16 cellular contexts compared by ENCODE assay signal in genomic region chr18:67520276-67521035, GRCh38. TPM values are rescaled to one million over a fixed set of nuclear protein-coding genes. Genes with fewer than 3 reads are reported as not detected.
A peak's percentile ranks its signal among the peaks of the same experiment; 100 is the strongest.
DNase-seq lines count a peak whose midpoint lies in the region; TF ChIP-seq lines count a peak whose summit lies in the region.
"Had no signal": no experiment of that assay in that cellular context is flagged by ENCODE, and none has a peak within 500 bp of the region (broad histone marks: within the 10 kb centered on the region; RNA-seq: fewer than 3 reads in every experiment).

No MANE protein-coding gene starts in this region.

- no peaks in the 10 kb centered on the region for H3K36me3 Mint-ChIP-seq in neural progenitor cell
- no peaks in the 10 kb centered on the region for H3K36me3 Mint-ChIP-seq in T-helper 2 cell treated with Interferon-gamma antibody and Interleukin-4, amounts not matched to agents 5 μg/mL and 100 μg/mL, for 36 hours (ENCODE audit: low read depth)
- H3K36me3 Mint-ChIP-seq: activated CD4-positive, alpha-beta memory T cell treated with anti-CD3 and anti-CD28 coated beads for 36 hours had no signal

- H3K4me3 Mint-ChIP-seq in neural progenitor cell, result no peak overlapping the region
- no peak overlapping the region for H3K4me3 Mint-ChIP-seq in T-helper 2 cell treated with Interferon-gamma antibody and Interleukin-4, amounts not matched to agents 5 μg/mL and 100 μg/mL, for 36 hours
- H3K4me3 Mint-ChIP-seq: activated CD4-positive, alpha-beta memory T cell treated with anti-CD3 and anti-CD28 coated beads for 36 hours had no signal

- H3K27ac ChIP-seq in SK-N-MC, result peak overlapping the region; percentile 67; the same call in 1 of the 2 replicates
- H3K27ac ChIP-seq in neural progenitor cell, result no peak overlapping the region

- H3K4me3 ChIP-seq in AG09309 (ENCODE audit: control insufficient read depth, low read depth, low read length) (no peak overlapping the region), SK-N-MC (no peak overlapping the region; the same call in 1 of the 2 replicates), skeletal muscle cell (ENCODE audit: low read depth, low read length) (no peak overlapping the region), neural progenitor cell (no peak overlapping the region)
- H3K4me3 ChIP-seq: dorsolateral prefrontal cortex had no signal

- no peaks in the 10 kb centered on the region for H3K36me3 ChIP-seq in SK-N-MC (ENCODE audit: insufficient read depth, low read length)
- no peaks in the 10 kb centered on the region for H3K36me3 ChIP-seq in neural progenitor cell

- H4K20me1 ChIP-seq in neural progenitor cell (ENCODE audit: low read depth), result no peaks in the 10 kb centered on the region

- H3K4me1 Mint-ChIP-seq in neural progenitor cell, result peaks cover 21% of the 10 kb centered on the region
- peaks cover 8% of the 10 kb centered on the region for H3K4me1 Mint-ChIP-seq in T-helper 2 cell treated with Interferon-gamma antibody and Interleukin-4, amounts not matched to agents 5 μg/mL and 100 μg/mL, for 36 hours (ENCODE audit: low read depth)

- no peak overlapping the region for H2AFZ ChIP-seq in neural progenitor cell (replicated peaks)

- H3K27me3 Mint-ChIP-seq in neural progenitor cell (ENCODE audit: insufficient read depth, low read depth), result peaks cover 2% of the 10 kb centered on the region
- H3K27me3 Mint-ChIP-seq in T-helper 2 cell treated with Interferon-gamma antibody and Interleukin-4, amounts not matched to agents 5 μg/mL and 100 μg/mL, for 36 hours (ENCODE audit: low read depth), result peaks cover 44% of the 10 kb centered on the region

- DNase-seq in AG09309 (ENCODE audit: low read depth) (peak; percentile 76), SK-N-MC (ENCODE audit: low read depth, low spot score) (no peak), fibroblast of peridontal ligament (ENCODE audit: extremely low read depth) (peak; percentile 98), skeletal muscle cell (ENCODE audit: low read depth) (peak; percentile 91), C1 segment of cervical spinal cord (lab: John Stamatoyannopoulos, UW) (no peak), cortex of kidney (lab: John Stamatoyannopoulos, UW) (no peak), neural progenitor cell (ENCODE audit: low spot score) (no peak)
- DNase-seq in T-helper 2 cell treated with Interferon-gamma antibody and Interleukin-4, amounts not matched to agents 5 μg/mL and 100 μg/mL, for 36 hours (ENCODE audit: low spot score), result no peak
- DNase-seq: activated CD4-positive, alpha-beta memory T cell treated with anti-CD3 and anti-CD28 coated beads for 36 hours; AML-193; aorta; dorsolateral prefrontal cortex; foreskin melanocyte; Kasumi-1; NCI-H510A; SK-N-SH had no signal

- peaks cover 11% of the 10 kb centered on the region for H3K4me1 ChIP-seq in neural progenitor cell

- no peak for TF ChIP-seq CTCF in AG09309 (IDR thresholded peaks at IDR 0.05; ENCODE audit: control insufficient read depth, insufficient read depth, low read depth, low read length, missing control alignments)
- TF ChIP-seq CTCF in neural progenitor cell (IDR thresholded peaks at IDR 0.05), result no peak

- H3F3A ChIP-seq in neural progenitor cell (ENCODE audit: low read depth), result peaks cover 5% of the 10 kb centered on the region

- no peaks in the 10 kb centered on the region for H3K79me2 ChIP-seq in neural progenitor cell (ENCODE audit: low read depth)

- H3K27me3 ChIP-seq in neural progenitor cell, result no peaks in the 10 kb centered on the region
- H3K27me3 ChIP-seq: dorsolateral prefrontal cortex had no signal

- H3K27ac Mint-ChIP-seq in neural progenitor cell, result no peak overlapping the region
- H3K27ac Mint-ChIP-seq in T-helper 2 cell treated with Interferon-gamma antibody and Interleukin-4, amounts not matched to agents 5 μg/mL and 100 μg/mL, for 36 hours, result no peak overlapping the region
- H3K27ac Mint-ChIP-seq: activated CD4-positive, alpha-beta memory T cell treated with anti-CD3 and anti-CD28 coated beads for 36 hours had no signal

- H3K9me3 Mint-ChIP-seq in neural progenitor cell, result no peaks in the 10 kb centered on the region
- no peaks in the 10 kb centered on the region for H3K9me3 Mint-ChIP-seq in T-helper 2 cell treated with Interferon-gamma antibody and Interleukin-4, amounts not matched to agents 5 μg/mL and 100 μg/mL, for 36 hours
- H3K9me3 Mint-ChIP-seq: activated CD4-positive, alpha-beta memory T cell treated with anti-CD3 and anti-CD28 coated beads for 36 hours had no signal

- H3K4me2 ChIP-seq in neural progenitor cell, result no peak overlapping the region
- H3K4me2 ChIP-seq: SK-N-SH had no signal

- no peaks in the 10 kb centered on the region for H3K9me3 ChIP-seq in SK-N-MC (ENCODE audit: low read depth, low read length)
- no peaks in the 10 kb centered on the region for H3K9me3 ChIP-seq in neural progenitor cell (ENCODE audit: low read depth)
- H3K9me3 ChIP-seq: SK-N-SH had no signal

- no peak overlapping the region for H3K9ac ChIP-seq in SK-N-MC (ENCODE audit: insufficient read length)
- H3K9ac ChIP-seq in neural progenitor cell, result no peak overlapping the region
- H3K9ac ChIP-seq: SK-N-SH had no signal

RNA-seq across cellular contexts. Expression of gene DSEL, which starts 3.9 kb away (rescaled TPM):
- total RNA-seq in neural progenitor cell (ENCODE audit: low replicate concordance), result 7.1 and 8.6 TPM in 2 replicates

Comparison
In these comparisons a context has a peak if more than half of its experiments do, and no peak if none do; other contexts are left out.
1. DNase-seq: peak in AG09309 (single experiment), fibroblast of peridontal ligament (single experiment) and skeletal muscle cell (single experiment); none in SK-N-MC (single experiment), C1 segment of cervical spinal cord (0 of 14), cortex of kidney (single experiment), neural progenitor cell (single experiment) and T-helper 2 cell treated with Interferon-gamma antibody and Interleukin-4, amounts not matched to agents 5 μg/mL and 100 μg/mL, for 36 hours (single experiment).